In genomic region chr5:109364977-109365376, GRCh38 we compare ENCODE assay signal across 30 cellular contexts.
"Had no signal": no experiment of that assay in that cellular context is flagged by ENCODE, and none has a peak within 500 bp of the region (broad histone marks: within the 10 kb centered on the region; RNA-seq: fewer than 3 reads in every experiment).

No MANE protein-coding gene starts in this region.

- H3K4me3 Mint-ChIP-seq: activated naive CD8-positive, alpha-beta T cell treated with anti-CD3 and anti-CD28 coated beads, Interleukin-2, amount 10 ng/mL, durations not matched to agents 7 days and 5 days; activated T-cell treated with anti-CD3 and anti-CD28 coated beads, Interleukin-2, amount 50 U/mL, for 24 hours; activated T-cell treated with anti-CD3 and anti-CD28 coated beads, Interleukin-2, amount 50 U/mL, for 72 hours; brain; T-helper 17 cell; T-helper 2 cell treated with Interferon-gamma antibody and Interleukin-4, amounts not matched to agents 5 μg/mL and 100 μg/mL, for 36 hours had no signal

- H3K4me1 ChIP-seq: ascending aorta, breast epithelium, colonic mucosa, esophagus squamous epithelium had no signal

- H3K27me3 Mint-ChIP-seq: activated naive CD8-positive, alpha-beta T cell treated with anti-CD3 and anti-CD28 coated beads, Interleukin-2, amount 10 ng/mL, durations not matched to agents 7 days and 5 days; activated T-cell treated with anti-CD3 and anti-CD28 coated beads, Interleukin-2, amount 50 U/mL, for 24 hours; T-helper 17 cell had no signal

- H3K4me3 ChIP-seq: ascending aorta, breast epithelium, cardiac muscle cell, colonic mucosa, esophagus squamous epithelium, gastroesophageal sphincter, heart right ventricle had no signal

- H3K36me3 ChIP-seq: colonic mucosa had no signal

- H3K9me3 ChIP-seq: ascending aorta, breast epithelium, colonic mucosa had no signal

- H3K27ac Mint-ChIP-seq: activated naive CD8-positive, alpha-beta T cell treated with anti-CD3 and anti-CD28 coated beads, Interleukin-2, amount 10 ng/mL, durations not matched to agents 7 days and 5 days; activated T-cell treated with anti-CD3 and anti-CD28 coated beads, Interleukin-2, amount 50 U/mL, for 24 hours; activated T-cell treated with anti-CD3 and anti-CD28 coated beads, Interleukin-2, amount 50 U/mL, for 72 hours; T-helper 17 cell; T-helper 2 cell treated with Interferon-gamma antibody and Interleukin-4, amounts not matched to agents 5 μg/mL and 100 μg/mL, for 36 hours had no signal

- H3K9me3 Mint-ChIP-seq: activated T-cell treated with anti-CD3 and anti-CD28 coated beads, Interleukin-2, amount 50 U/mL, for 72 hours had no signal

- H3K27ac ChIP-seq: ascending aorta, breast epithelium, cardiac muscle cell, colonic mucosa, epithelial cell of prostate, esophagus squamous epithelium, gastroesophageal sphincter, heart right ventricle had no signal

- ATAC-seq: gastroesophageal sphincter, heart right ventricle, T-helper 17 cell had no signal

- H3K27me3 ChIP-seq: ascending aorta, breast epithelium, cardiac muscle cell, colonic mucosa, esophagus squamous epithelium, gastroesophageal sphincter, heart right ventricle had no signal

- DNase-seq: activated CD4-positive, alpha-beta T cell treated with anti-CD3 and anti-CD28 coated beads for 4 hours; activated CD4-positive, alpha-beta T cell treated with anti-CD3 and anti-CD28 coated beads, Interleukin-2, amount 50 U/mL, for 1 hour; activated CD4-positive, alpha-beta T cell treated with anti-CD3 and anti-CD28 coated beads, Interleukin-2, amount 50 U/mL, for 48 hours; activated CD4-positive, CD25-positive, alpha-beta regulatory T cell; activated CD4-positive, CD25-positive, alpha-beta regulatory T cell treated with anti-CD3 and anti-CD28 coated beads, Interleukin-2, amount 50 U/mL, for 72 hours; activated CD8-positive, alpha-beta memory T cell treated with anti-CD3 and anti-CD28 coated beads, Interleukin-2, amount 50 U/mL, for 48 hours; activated effector memory CD4-positive, alpha-beta T cell treated with Interleukin-2 at 50 U/mL for 16 hours; activated gamma-delta T cell treated with Interleukin-2 at 50 U/mL for 16 hours; activated naive CD4-positive, alpha-beta T cell treated with anti-CD3 and anti-CD28 coated beads, Interleukin-2, amount 50 U/mL, for 16 hours; activated naive CD4-positive, alpha-beta T cell treated with Interleukin-2 at 50 U/mL for 16 hours; activated naive CD8-positive, alpha-beta T cell treated with anti-CD3 and anti-CD28 coated beads, Interleukin-2, amount 10 ng/mL, durations not matched to agents 7 days and 5 days; activated T-cell treated with anti-CD3 and anti-CD28 coated beads for 4 hours; activated T-cell treated with anti-CD3 and anti-CD28 coated beads, Interleukin-2, amount 50 U/mL, for 24 hours; activated T-cell treated with anti-CD3 and anti-CD28 coated beads, Interleukin-2, amount 50 U/mL, for 72 hours; central memory CD4-positive, alpha-beta T cell; cerebellar nuclear complex; colonic mucosa; effector CD8-positive, alpha-beta T cell; esophagus squamous epithelium; heart right ventricle; T-helper 1 cell; T-helper 17 cell; T1000 had no signal
